ENCODE assay signal across 1 cellular context in genomic region chr17:78751447-78752067, GRCh38.
TF ChIP-seq lines count a peak whose summit lies in the region.

No MANE protein-coding gene starts in this region.

TF ChIP-seq in HepG2, 621 proteins besides CTCF, POLR2A, EP300 and RAD21 (continues in another document):
- TF ChIP-seq RFX3 (CRISPR knock-in tag; IDR thresholded peaks at IDR 0.05) (no peak), STAT6 (CRISPR knock-in tag; IDR thresholded peaks at IDR 0.05; ENCODE audit: borderline replicate concordance) (0 out of 2 replicates have a peak, but pooled peaks have one; percentile 35), HMG20A (CRISPR knock-in tag; IDR thresholded peaks at IDR 0.05; ENCODE audit: borderline replicate concordance) (peak; percentile 45; the same call in 1 of the 2 replicates), ZNF180 (CRISPR knock-in tag; IDR thresholded peaks at IDR 0.05; ENCODE audit: borderline replicate concordance, low read depth) (no peak), CENPT (CRISPR knock-in tag; IDR thresholded peaks at IDR 0.05; ENCODE audit: low read depth) (no peak), PITX1 (CRISPR knock-in tag; IDR thresholded peaks at IDR 0.05) (peak; percentile 49; the same call in 1 of the 2 replicates), NR3C1 (CRISPR knock-in tag; IDR thresholded peaks at IDR 0.05) (no peak), ZNF510 (CRISPR knock-in tag; IDR thresholded peaks at IDR 0.05; ENCODE audit: low read depth) (0 out of 2 replicates have a peak, but pooled peaks have one; percentile 33), ZGPAT (CRISPR knock-in tag; IDR thresholded peaks at IDR 0.05) (peak; percentile 66; the same call in 1 of the 2 replicates), ETV6 (CRISPR knock-in tag; conservative IDR thresholded peaks at IDR 0.05) (no peak), KDM5B (CRISPR knock-in tag; IDR thresholded peaks at IDR 0.05; ENCODE audit: borderline replicate concordance) (no peak), SALL2 (CRISPR knock-in tag; IDR thresholded peaks at IDR 0.05) (peak; percentile 37; the same call in 1 of the 2 replicates), NAIF1 (CRISPR knock-in tag; IDR thresholded peaks at IDR 0.05; ENCODE audit: borderline replicate concordance) (peak; percentile 23; the same call in 1 of the 2 replicates), POLR2AphosphoS5 (IDR thresholded peaks at IDR 0.05; ENCODE audit: low read depth, low read length) (0 out of 2 replicates have a peak, but pooled peaks have one; percentile 29), TBL1XR1 (IDR thresholded peaks at IDR 0.05; ENCODE audit: borderline replicate concordance, low read length, partially characterized antibody) (peak; percentile 15), ARHGAP35 (CRISPR knock-in tag; IDR thresholded peaks at IDR 0.05; ENCODE audit: borderline replicate concordance) (no peak), KDM4B (CRISPR knock-in tag; IDR thresholded peaks at IDR 0.05) (0 out of 2 replicates have a peak, but pooled peaks have one; percentile 34), ZNF337 (CRISPR knock-in tag; IDR thresholded peaks at IDR 0.05; ENCODE audit: borderline replicate concordance, low read depth) (peak; percentile 64; the same call in 1 of the 2 replicates), MEF2D (CRISPR knock-in tag; IDR thresholded peaks at IDR 0.05) (peak; percentile 8; the same call in 1 of the 2 replicates), ARID4A (CRISPR knock-in tag; IDR thresholded peaks at IDR 0.05; ENCODE audit: borderline replicate concordance) (peak; percentile 25; the same call in 1 of the 2 replicates), HES4 (CRISPR knock-in tag; IDR thresholded peaks at IDR 0.05; ENCODE audit: borderline replicate concordance) (no peak), PRDM15 (CRISPR knock-in tag; IDR thresholded peaks at IDR 0.05) (no peak), ZNF460 (CRISPR knock-in tag; IDR thresholded peaks at IDR 0.05; ENCODE audit: borderline replicate concordance) (peak; percentile 99), KDM2A (CRISPR knock-in tag; IDR thresholded peaks at IDR 0.05; ENCODE audit: borderline replicate concordance, low read depth) (peak; percentile 22; the same call in 1 of the 2 replicates), ZNF83 (CRISPR knock-in tag; IDR thresholded peaks at IDR 0.05; ENCODE audit: borderline replicate concordance) (no peak), FOSL2 (CRISPR knock-in tag; IDR thresholded peaks at IDR 0.05) (peak; percentile 24; the same call in 1 of the 2 replicates), ZMYM3 (CRISPR knock-in tag; IDR thresholded peaks at IDR 0.05) (peak; percentile 85), NFIC (IDR thresholded peaks at IDR 0.05; ENCODE audit: low read length) (peak; percentile 35; the same call in 1 of the 2 replicates), CEBPB (IDR thresholded peaks at IDR 0.05; ENCODE audit: borderline replicate concordance, low read depth, low read length) (peak; percentile 56), ZNF639 (CRISPR knock-in tag; conservative IDR thresholded peaks at IDR 0.05) (0 out of 2 replicates have a peak, but pooled peaks have one; percentile 9), RFX5 (IDR thresholded peaks at IDR 0.05; ENCODE audit: low read depth, low read length) (no peak), TEAD3 (CRISPR knock-in tag; optimal IDR thresholded peaks at IDR 0.05; ENCODE audit: borderline replicate concordance) (peak; percentile 62), PAXIP1 (CRISPR knock-in tag; conservative IDR thresholded peaks at IDR 0.05) (peak; percentile 84), TFE3 (CRISPR knock-in tag; IDR thresholded peaks at IDR 0.05) (peak; percentile 27; the same call in 1 of the 2 replicates), SAP130 (CRISPR knock-in tag; IDR thresholded peaks at IDR 0.05; ENCODE audit: low read depth) (peak; percentile 75), TFDP2 (CRISPR knock-in tag; IDR thresholded peaks at IDR 0.05) (peak; percentile 42), ZNF121 (CRISPR knock-in tag; IDR thresholded peaks at IDR 0.05) (peak; percentile 47; the same call in 1 of the 2 replicates)
